10 cellular contexts compared by ENCODE assay signal in the genomic region with DNA sequence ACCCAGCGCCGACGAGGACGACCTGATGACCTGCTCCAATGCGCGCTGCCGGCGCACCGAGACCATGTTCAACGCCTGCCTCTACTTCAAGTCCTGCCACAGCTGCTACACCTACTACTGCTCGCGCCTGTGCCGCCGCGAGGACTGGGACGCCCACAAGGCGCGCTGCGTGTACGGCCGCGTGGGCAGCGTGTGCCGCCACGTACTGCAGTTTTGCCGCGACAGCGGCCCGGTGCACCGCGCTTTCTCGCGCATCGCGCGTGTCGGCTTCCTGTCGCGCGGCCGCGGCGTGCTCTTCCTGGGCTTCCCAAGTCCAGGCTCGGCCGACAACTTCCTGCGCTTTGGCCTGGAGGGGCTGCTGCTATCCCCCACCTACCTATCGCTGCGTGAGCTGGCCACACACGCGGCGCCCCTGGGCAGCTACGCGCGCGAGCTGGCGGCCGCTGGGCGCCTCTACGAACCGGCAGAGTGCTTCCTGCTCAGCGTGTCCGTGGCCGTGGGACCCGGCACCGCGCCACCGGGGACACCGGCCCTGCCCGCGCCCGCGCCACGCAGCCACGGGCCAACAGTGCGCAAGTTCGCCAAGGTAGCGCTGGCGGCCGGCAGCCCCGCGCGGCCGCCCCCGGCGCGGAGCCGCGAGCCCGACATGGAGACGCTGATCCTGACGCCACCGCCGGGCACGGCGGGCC. TPM values are rescaled to one million over a fixed set of nuclear protein-coding genes. Genes with fewer than 3 reads are reported as not detected.
A peak's percentile ranks its signal among the peaks of the same experiment; 100 is the strongest.
DNase-seq lines count a peak whose midpoint lies in the region; ATAC-seq, FAIRE-seq and TF ChIP-seq lines count a peak whose summit lies in the region.
"Had no signal": no experiment of that assay in that cellular context is flagged by ENCODE, and none has a peak within 500 bp of the region (broad histone marks: within the 10 kb centered on the region; RNA-seq: fewer than 3 reads in every experiment).

No MANE protein-coding gene starts in this region.

- DNase-seq in HepG2 (ENCODE audit: low spot score) (no peak), right lobe of liver (no peak), left kidney (ENCODE audit: low read depth, low spot score) (peak; percentile 37), type B pancreatic cell (ENCODE audit: extremely low spot score, unreplicated experiment) (no peak), GF-D8 (lab: John Stamatoyannopoulos, UW) (no peak), GM12892 (ENCODE audit: insufficient read length) (no peak)
- no peak for DNase-seq in activated T-helper 1 cell treated with anti-CD3 and anti-CD28 coated beads, Interleukin-12 subunit alpha, Interleukin-12 subunit beta, Interleukin-2, Interleukin-4 antibody, amounts not matched to agents 30 ng/mL and 10 ng/mL and 1 ng/mL, durations not matched to agents 14 hours and 24 hours and 36 hours (ENCODE audit: low spot score)
- no peak for DNase-seq in activated CD4-positive, CD25-positive, alpha-beta regulatory T cell (lab: John Stamatoyannopoulos, UW)
- DNase-seq: NCI-H1092 had no signal

- peak overlapping the region; percentile 39 for H3K4me3 Mint-ChIP-seq in activated T-helper 1 cell treated with anti-CD3 and anti-CD28 coated beads, Interleukin-12 subunit alpha, Interleukin-12 subunit beta, Interleukin-2, Interleukin-4 antibody, amounts not matched to agents 30 ng/mL and 10 ng/mL and 1 ng/mL, durations not matched to agents 14 hours and 24 hours and 36 hours
- peak overlapping the region; percentile 36 for H3K4me3 Mint-ChIP-seq in type B pancreatic cell

- peak overlapping the region; percentile 48 for H3K27ac Mint-ChIP-seq in activated T-helper 1 cell treated with anti-CD3 and anti-CD28 coated beads, Interleukin-12 subunit alpha, Interleukin-12 subunit beta, Interleukin-2, Interleukin-4 antibody, amounts not matched to agents 30 ng/mL and 10 ng/mL and 1 ng/mL, durations not matched to agents 14 hours and 24 hours and 36 hours
- H3K27ac Mint-ChIP-seq in type B pancreatic cell = no peak overlapping the region

- TF ChIP-seq CTCF in HepG2 (CRISPR knock-in tag; IDR thresholded peaks at IDR 0.05) (no peak), right lobe of liver (IDR thresholded peaks at IDR 0.05) (no peak), type B pancreatic cell (conservative IDR thresholded peaks at IDR 0.05) (no peak)

- POLR2A ChIA-PET in HepG2 (lab: Yijun Ruan, JAX) = interaction anchor here (1.0 to 2.3 kb wide), 7 partner anchors 10 to 145 kb away, joined by 3 to 45 read pairs (median 8); partner anchors contain the start of genes TMEM141 and TRAF2

- intact Hi-C loops in HepG2 (cut with micrococcal nuclease; ENCODE audit: unreplicated experiment) (loop anchor here (5.0 kb wide), 2 partner anchors 36 to 59 kb away; no protein-coding TSS in a partner anchor), right lobe of liver (cut with DNase I) (loop anchor here in 1 of 2 donors (5.0 kb wide), 1 partner anchor 186 kb away; the partner anchor contains the start of gene FUT7)
- intact Hi-C loops in activated T-helper 1 cell treated with anti-CD3 and anti-CD28 coated beads, Interleukin-12 subunit alpha, Interleukin-12 subunit beta, Interleukin-2, Interleukin-4 antibody, amounts not matched to agents 30 ng/mL and 10 ng/mL and 1 ng/mL, durations not matched to agents 14 hours and 24 hours and 36 hours (cut with micrococcal nuclease) = loop anchor here (1.0 to 5.0 kb wide), 3 partner anchors 55 to 201 kb away; partner anchors contain the start of genes NPDC1 and TMEM141

- TF ChIP-seq RAD21 in HepG2 (CRISPR knock-in tag; IDR thresholded peaks at IDR 0.05) = no peak

- no TSS peak for BruUV-seq in HepG2 (replicated peaks; lab: Mats Ljungman, UMichigan)

- H3K4me1 Mint-ChIP-seq in activated T-helper 1 cell treated with anti-CD3 and anti-CD28 coated beads, Interleukin-12 subunit alpha, Interleukin-12 subunit beta, Interleukin-2, Interleukin-4 antibody, amounts not matched to agents 30 ng/mL and 10 ng/mL and 1 ng/mL, durations not matched to agents 14 hours and 24 hours and 36 hours (ENCODE audit: low read depth) = no peaks in the 10 kb centered on the region
- H3K4me1 Mint-ChIP-seq in type B pancreatic cell (ENCODE audit: unreplicated experiment) = no peaks in the 10 kb centered on the region

- peaks cover 10 to 16% of the 10 kb centered on the region in 2 experiments for H3K36me3 ChIP-seq in HepG2 (replicated peaks in 1 of 2; ENCODE audit: control insufficient read depth in 1 of 2, insufficient read depth in 2 of 2, low read length in 2 of 2)
- peaks cover 0 to 4% (median 0%) of the 10 kb centered on the region in 4 donors for H3K36me3 ChIP-seq in right lobe of liver

- no peak overlapping the region for H2AFZ ChIP-seq in HepG2 (ENCODE audit: low read length)

- peaks cover 36% of the 10 kb centered on the region for H3K4me1 ChIP-seq in HepG2 (ENCODE audit: insufficient read depth, low read length)
- peaks cover 0 to 40% (median 14%) of the 10 kb centered on the region in 4 donors for H3K4me1 ChIP-seq in right lobe of liver

- CTCF ChIA-PET in HepG2 (lab: Yijun Ruan, JAX; ENCODE audit: low intra/inter-chr PET ratio, low total read pairs) = no interaction called here

- WGBS in HepG2 (ENCODE audit: low lambda C conversion rate) = 98% methylated on average over 77 of the region's 95 CpGs
- WGBS in right lobe of liver (ENCODE audit: insufficient coverage, low coverage, low lambda C conversion rate, missing lambda C conversion rate) = no CpG with 5 or more reads among the region's 95 CpGs

- no peak overlapping the region for H3K9ac ChIP-seq in HepG2 (ENCODE audit: insufficient read depth, low read depth, low read length)

- peaks cover 17% of the 10 kb centered on the region for H3K79me2 ChIP-seq in HepG2 (ENCODE audit: insufficient read depth, low read length)

- FAIRE-seq in HepG2 (lab: Jason Lieb, UNC) (no peak), GM12892 (lab: Jason Lieb, UNC) (no peak)
- FAIRE-seq: D721Med had no signal

- H4K20me1 ChIP-seq in HepG2 (ENCODE audit: insufficient read depth, low read length) = peaks cover 9% of the 10 kb centered on the region; the same call in 1 of the 2 replicates

- ATAC-seq in HepG2 (no peak), right lobe of liver (no peak)

- peaks cover 6% of the 10 kb centered on the region for H3K36me3 Mint-ChIP-seq in activated T-helper 1 cell treated with anti-CD3 and anti-CD28 coated beads, Interleukin-12 subunit alpha, Interleukin-12 subunit beta, Interleukin-2, Interleukin-4 antibody, amounts not matched to agents 30 ng/mL and 10 ng/mL and 1 ng/mL, durations not matched to agents 14 hours and 24 hours and 36 hours (ENCODE audit: low read depth)
- H3K36me3 Mint-ChIP-seq in type B pancreatic cell = no peaks in the 10 kb centered on the region

- H3K27me3 Mint-ChIP-seq in activated T-helper 1 cell treated with anti-CD3 and anti-CD28 coated beads, Interleukin-12 subunit alpha, Interleukin-12 subunit beta, Interleukin-2, Interleukin-4 antibody, amounts not matched to agents 30 ng/mL and 10 ng/mL and 1 ng/mL, durations not matched to agents 14 hours and 24 hours and 36 hours (ENCODE audit: insufficient read depth) = peaks cover 6% of the 10 kb centered on the region
- peaks cover 13% of the 10 kb centered on the region for H3K27me3 Mint-ChIP-seq in type B pancreatic cell

- TF ChIP-seq POLR2A in HepG2 (IDR thresholded peaks at IDR 0.05; ENCODE audit: insufficient read depth in 1 of 2, low read depth in 2 of 2, low read length in 2 of 2) = no peak
- no peak for TF ChIP-seq POLR2A in right lobe of liver (IDR thresholded peaks at IDR 0.05)
- no peak for TF ChIP-seq POLR2A in GM12892 (IDR thresholded peaks at IDR 0.05; ENCODE audit: low read depth, low read length)

- H3K27me3 ChIP-seq in HepG2 (ENCODE audit: control insufficient read depth in 1 of 2, insufficient read depth in 2 of 2, low read length in 2 of 2) (no peaks in the 10 kb centered on the region; a peak in 1 of 5 replicates), right lobe of liver (no peaks in the 10 kb centered on the region)

- H3K27ac ChIP-seq in HepG2 (ENCODE audit: extremely low read length, insufficient read depth, low read length) (no peak overlapping the region), right lobe of liver (no peak overlapping the region)

- no peak overlapping the region for H3K4me2 ChIP-seq in HepG2 (ENCODE audit: low read depth, low read length)

- in situ Hi-C loops in HepG2 (cut with HindIII; ENCODE audit: extremely low pct_ligation_motif_present, low pct_unique_long_range_greater_than_20kb) = loop anchor here (10.0 kb wide), 1 partner anchor 188 kb away; the partner anchor contains the start of gene FUT7

- no peaks in the 10 kb centered on the region for H3K9me3 Mint-ChIP-seq in activated T-helper 1 cell treated with anti-CD3 and anti-CD28 coated beads, Interleukin-12 subunit alpha, Interleukin-12 subunit beta, Interleukin-2, Interleukin-4 antibody, amounts not matched to agents 30 ng/mL and 10 ng/mL and 1 ng/mL, durations not matched to agents 14 hours and 24 hours and 36 hours
- no peaks in the 10 kb centered on the region for H3K9me3 Mint-ChIP-seq in type B pancreatic cell

- H3K9me3 ChIP-seq in HepG2 (ENCODE audit: low read length) = no peaks in the 10 kb centered on the region
- H3K9me3 ChIP-seq in right lobe of liver = no peaks in the 10 kb centered on the region

- no peak for TF ChIP-seq EP300 in HepG2 (IDR thresholded peaks at IDR 0.05; ENCODE audit: low read depth in 2 of 2, low read length in 2 of 2)
- no peak for TF ChIP-seq EP300 in HepG2 (CRISPR knock-in tag; IDR thresholded peaks at IDR 0.05; ENCODE audit: borderline replicate concordance)

- H3K4me3 ChIP-seq in HepG2 (replicated peaks in 1 of 3; ENCODE audit: insufficient read depth in 1 of 3, low read depth in 2 of 3, low read length in 3 of 3) (no peak overlapping the region), right lobe of liver (no peak overlapping the region)

RNA-seq across cellular contexts. Expression of gene PHPT1, which starts 2.7 kb away (rescaled TPM):
- 155 and 192 TPM in 2 replicates for total RNA-seq in HepG2 (2016; rRNA removed; fragmentation: Illumina TruSeq; extraction: Trizol)
- 102 and 115 TPM in 2 replicates for total RNA-seq in HepG2 (2016; cell fraction: cytosol; rRNA removed; fragmentation: Illumina TruSeq; extraction: Trizol; ENCODE audit: low read depth)
- total RNA-seq in HepG2 (2016; cell fraction: insoluble cytoplasmic fraction; rRNA removed; fragmentation: Illumina TruSeq; extraction: Trizol) = 166 and 201 TPM in 2 replicates
- total RNA-seq in HepG2 (2016; cell fraction: membrane; rRNA removed; fragmentation: Illumina TruSeq; extraction: Trizol) = 119 and 147 TPM in 2 replicates
- total RNA-seq in HepG2 (2016; cell fraction: nucleus; rRNA removed; fragmentation: Illumina TruSeq; extraction: Trizol) = 76.8 and 86.8 TPM in 2 replicates
- polyA plus RNA-seq in HepG2 (2011; rRNA removed) = 184 and 189 TPM in 2 replicates
- polyA plus RNA-seq in HepG2 (2011; cell fraction: cytosol; rRNA removed) = 184 and 289 TPM in 2 replicates
- 352 and 483 TPM in 2 replicates for polyA plus RNA-seq in HepG2 (2011; cell fraction: nucleus; rRNA removed)
- polyA plus RNA-seq in HepG2 (2012) = 109 and 121 TPM in 2 replicates
- polyA plus RNA-seq in HepG2 (2016; cell fraction: cytosol; fragmentation: Illumina TruSeq; extraction: Trizol; ENCODE audit: low read depth) = 97.4 and 122 TPM in 2 replicates
- 136 and 146 TPM in 2 replicates for polyA plus RNA-seq in HepG2 (2016; cell fraction: insoluble cytoplasmic fraction; fragmentation: Illumina TruSeq; extraction: Trizol; ENCODE audit: low read depth)
- 95.2 and 109 TPM in 2 replicates for polyA plus RNA-seq in HepG2 (2016; cell fraction: membrane; fragmentation: Illumina TruSeq; extraction: Trizol; ENCODE audit: low read depth)
- polyA plus RNA-seq in HepG2 (2016; cell fraction: nucleus; fragmentation: Illumina TruSeq; extraction: Trizol; ENCODE audit: insufficient read depth, low read depth) = 167 and 176 TPM in 2 replicates
- polyA minus RNA-seq in HepG2 (2011; rRNA and poly(A)+ RNA removed; ENCODE audit: low replicate concordance) = 32.0 and 34.3 TPM in 2 replicates
- polyA minus RNA-seq in HepG2 (2011; cell fraction: cytosol; rRNA and poly(A)+ RNA removed) = 21.5 and 26.7 TPM in 2 replicates
- polyA minus RNA-seq in HepG2 (2011; cell fraction: nucleus; rRNA and poly(A)+ RNA removed) = 33.4 and 39.9 TPM in 2 replicates
- total RNA-seq in right lobe of liver = 10 to 100 TPM; 30.5 to 66.6 (median 49.3) TPM
- 134 and 139 TPM in 2 replicates for total RNA-seq in activated T-helper 1 cell treated with anti-CD3 and anti-CD28 coated beads, Interleukin-12 subunit alpha, Interleukin-12 subunit beta, Interleukin-2, Interleukin-4 antibody, amounts not matched to agents 30 ng/mL and 10 ng/mL and 1 ng/mL, durations not matched to agents 14 hours and 24 hours and 36 hours
- 176 and 199 TPM in 2 replicates for total RNA-seq in type B pancreatic cell (ENCODE audit: low replicate concordance)
- polyA plus RNA-seq in GM12892 (2012; ENCODE audit: missing spikeins) = 113 TPM

RNA-seq across cellular contexts. Expression of gene AJM1, which starts 4.2 kb away (rescaled TPM):
- total RNA-seq in HepG2 (2016; rRNA removed; fragmentation: Illumina TruSeq; extraction: Trizol) = 0.48 and 1.1 TPM in 2 replicates
- total RNA-seq in HepG2 (2016; cell fraction: cytosol; rRNA removed; fragmentation: Illumina TruSeq; extraction: Trizol; ENCODE audit: low read depth) = 0.61 and 0.71 TPM in 2 replicates
- 0.30 and 1.00 TPM in 2 replicates for total RNA-seq in HepG2 (2016; cell fraction: insoluble cytoplasmic fraction; rRNA removed; fragmentation: Illumina TruSeq; extraction: Trizol)
- 0.59 and 0.90 TPM in 2 replicates for total RNA-seq in HepG2 (2016; cell fraction: membrane; rRNA removed; fragmentation: Illumina TruSeq; extraction: Trizol)
- 1.0 TPM in 2 replicates for total RNA-seq in HepG2 (2016; cell fraction: nucleus; rRNA removed; fragmentation: Illumina TruSeq; extraction: Trizol)
- polyA plus RNA-seq in HepG2 (2011; rRNA removed) = 1.2 and 1.4 TPM in 2 replicates
- polyA plus RNA-seq in HepG2 (2011; cell fraction: cytosol; rRNA removed) = 0.45 and 0.97 TPM in 2 replicates
- polyA plus RNA-seq in HepG2 (2011; cell fraction: nucleus; rRNA removed) = 22.1 and 27.9 TPM in 2 replicates
- 2.2 TPM in 2 replicates for polyA plus RNA-seq in HepG2 (2012)
- 0.40 and 0.78 TPM in 2 replicates for polyA plus RNA-seq in HepG2 (2016; cell fraction: cytosol; fragmentation: Illumina TruSeq; extraction: Trizol; ENCODE audit: low read depth)
- 0.61 and 0.74 TPM in 2 replicates for polyA plus RNA-seq in HepG2 (2016; cell fraction: insoluble cytoplasmic fraction; fragmentation: Illumina TruSeq; extraction: Trizol; ENCODE audit: low read depth)
- polyA plus RNA-seq in HepG2 (2016; cell fraction: membrane; fragmentation: Illumina TruSeq; extraction: Trizol; ENCODE audit: low read depth) = 0.52 and 0.76 TPM in 2 replicates
- polyA plus RNA-seq in HepG2 (2016; cell fraction: nucleus; fragmentation: Illumina TruSeq; extraction: Trizol; ENCODE audit: insufficient read depth, low read depth) = 4.1 and 4.6 TPM in 2 replicates
- 0.77 and 1.1 TPM in 2 replicates for polyA minus RNA-seq in HepG2 (2011; rRNA and poly(A)+ RNA removed; ENCODE audit: low replicate concordance)
- 1.5 and 1.8 TPM in 2 replicates for polyA minus RNA-seq in HepG2 (2011; cell fraction: cytosol; rRNA and poly(A)+ RNA removed)
- 3.0 and 3.3 TPM in 2 replicates for polyA minus RNA-seq in HepG2 (2011; cell fraction: nucleus; rRNA and poly(A)+ RNA removed)
- 1 to 10 TPM; 1.7 to 2.8 (median 2.6) TPM for total RNA-seq in right lobe of liver
- 5.1 and 5.8 TPM in 2 replicates for total RNA-seq in activated T-helper 1 cell treated with anti-CD3 and anti-CD28 coated beads, Interleukin-12 subunit alpha, Interleukin-12 subunit beta, Interleukin-2, Interleukin-4 antibody, amounts not matched to agents 30 ng/mL and 10 ng/mL and 1 ng/mL, durations not matched to agents 14 hours and 24 hours and 36 hours
- total RNA-seq in type B pancreatic cell (ENCODE audit: low replicate concordance) = 3.2 and 3.6 TPM in 2 replicates
- polyA plus RNA-seq in GM12892 (2012; ENCODE audit: missing spikeins) = 0.87 TPM

RNA-seq across cellular contexts. Expression of gene MAMDC4, which starts 5.6 kb away (rescaled TPM):
- total RNA-seq in HepG2 (2016; rRNA removed; fragmentation: Illumina TruSeq; extraction: Trizol) (1.2 and 6.0 TPM in 2 replicates), right lobe of liver (10 to 100 TPM in 4 of 6 experiments, 1 to 10 TPM in 2; 5.7 to 27.9 (median 22.5) TPM), type B pancreatic cell (ENCODE audit: low replicate concordance) (18.4 and 29.1 TPM in 2 replicates)
- 1.7 and 2.2 TPM in 2 replicates for total RNA-seq in HepG2 (2016; cell fraction: cytosol; rRNA removed; fragmentation: Illumina TruSeq; extraction: Trizol; ENCODE audit: low read depth)
- 1.0 and 7.5 TPM in 2 replicates for total RNA-seq in HepG2 (2016; cell fraction: insoluble cytoplasmic fraction; rRNA removed; fragmentation: Illumina TruSeq; extraction: Trizol)
- total RNA-seq in HepG2 (2016; cell fraction: membrane; rRNA removed; fragmentation: Illumina TruSeq; extraction: Trizol) = 0.83 and 1.1 TPM in 2 replicates
- total RNA-seq in HepG2 (2016; cell fraction: nucleus; rRNA removed; fragmentation: Illumina TruSeq; extraction: Trizol) = 7.7 and 10.7 TPM in 2 replicates
- 6.8 and 7.9 TPM in 2 replicates for polyA plus RNA-seq in HepG2 (2011; rRNA removed)
- 1.2 and 2.6 TPM in 2 replicates for polyA plus RNA-seq in HepG2 (2011; cell fraction: cytosol; rRNA removed)
- polyA plus RNA-seq in HepG2 (2011; cell fraction: nucleus; rRNA removed) = 170 and 232 TPM in 2 replicates
- polyA plus RNA-seq in HepG2 (2012) = 6.5 and 6.7 TPM in 2 replicates
- polyA plus RNA-seq in HepG2 (2016; cell fraction: cytosol; fragmentation: Illumina TruSeq; extraction: Trizol; ENCODE audit: low read depth) = 0.48 and 0.49 TPM in 2 replicates
- polyA plus RNA-seq in HepG2 (2016; cell fraction: insoluble cytoplasmic fraction; fragmentation: Illumina TruSeq; extraction: Trizol; ENCODE audit: low read depth) = 1.2 and 1.3 TPM in 2 replicates
- 0.57 and 0.68 TPM in 2 replicates for polyA plus RNA-seq in HepG2 (2016; cell fraction: membrane; fragmentation: Illumina TruSeq; extraction: Trizol; ENCODE audit: low read depth)
- polyA plus RNA-seq in HepG2 (2016; cell fraction: nucleus; fragmentation: Illumina TruSeq; extraction: Trizol; ENCODE audit: insufficient read depth, low read depth) = 32.1 and 33.9 TPM in 2 replicates
- 0.96 and 2.4 TPM in 2 replicates for polyA minus RNA-seq in HepG2 (2011; rRNA and poly(A)+ RNA removed; ENCODE audit: low replicate concordance)
- polyA minus RNA-seq in HepG2 (2011; cell fraction: cytosol; rRNA and poly(A)+ RNA removed) = 0.69 and 1.2 TPM in 2 replicates
- polyA minus RNA-seq in HepG2 (2011; cell fraction: nucleus; rRNA and poly(A)+ RNA removed) = 8.8 and 10.9 TPM in 2 replicates
- total RNA-seq in activated T-helper 1 cell treated with anti-CD3 and anti-CD28 coated beads, Interleukin-12 subunit alpha, Interleukin-12 subunit beta, Interleukin-2, Interleukin-4 antibody, amounts not matched to agents 30 ng/mL and 10 ng/mL and 1 ng/mL, durations not matched to agents 14 hours and 24 hours and 36 hours = 18.2 and 23.6 TPM in 2 replicates
- polyA plus RNA-seq in GM12892 (2012; ENCODE audit: missing spikeins) = 2.3 TPM

RNA-seq across cellular contexts. Expression of gene EDF1, which starts 19.6 kb away (rescaled TPM):
- total RNA-seq in HepG2 (2016; rRNA removed; fragmentation: Illumina TruSeq; extraction: Trizol) (379 and 474 TPM in 2 replicates), right lobe of liver (100 to 1,000 TPM; 216 to 486 (median 227) TPM), type B pancreatic cell (ENCODE audit: low replicate concordance) (324 and 342 TPM in 2 replicates)
- 152 and 180 TPM in 2 replicates for total RNA-seq in HepG2 (2016; cell fraction: cytosol; rRNA removed; fragmentation: Illumina TruSeq; extraction: Trizol; ENCODE audit: low read depth)
- total RNA-seq in HepG2 (2016; cell fraction: insoluble cytoplasmic fraction; rRNA removed; fragmentation: Illumina TruSeq; extraction: Trizol) = 390 and 529 TPM in 2 replicates
- total RNA-seq in HepG2 (2016; cell fraction: membrane; rRNA removed; fragmentation: Illumina TruSeq; extraction: Trizol) = 186 and 193 TPM in 2 replicates
- total RNA-seq in HepG2 (2016; cell fraction: nucleus; rRNA removed; fragmentation: Illumina TruSeq; extraction: Trizol) = 157 and 160 TPM in 2 replicates
- polyA plus RNA-seq in HepG2 (2011; rRNA removed) = 235 and 269 TPM in 2 replicates
- polyA plus RNA-seq in HepG2 (2011; cell fraction: cytosol; rRNA removed) = 392 and 430 TPM in 2 replicates
- 129 and 177 TPM in 2 replicates for polyA plus RNA-seq in HepG2 (2011; cell fraction: nucleus; rRNA removed)
- 257 and 326 TPM in 2 replicates for polyA plus RNA-seq in HepG2 (2012)
- 191 and 202 TPM in 2 replicates for polyA plus RNA-seq in HepG2 (2016; cell fraction: cytosol; fragmentation: Illumina TruSeq; extraction: Trizol; ENCODE audit: low read depth)
- 553 and 620 TPM in 2 replicates for polyA plus RNA-seq in HepG2 (2016; cell fraction: insoluble cytoplasmic fraction; fragmentation: Illumina TruSeq; extraction: Trizol; ENCODE audit: low read depth)
- polyA plus RNA-seq in HepG2 (2016; cell fraction: membrane; fragmentation: Illumina TruSeq; extraction: Trizol; ENCODE audit: low read depth) = 198 and 200 TPM in 2 replicates
- polyA plus RNA-seq in HepG2 (2016; cell fraction: nucleus; fragmentation: Illumina TruSeq; extraction: Trizol; ENCODE audit: insufficient read depth, low read depth) = 307 and 322 TPM in 2 replicates
- 34.3 and 99.7 TPM in 2 replicates for polyA minus RNA-seq in HepG2 (2011; rRNA and poly(A)+ RNA removed; ENCODE audit: low replicate concordance)
- polyA minus RNA-seq in HepG2 (2011; cell fraction: cytosol; rRNA and poly(A)+ RNA removed) = 87.8 and 91.0 TPM in 2 replicates
- polyA minus RNA-seq in HepG2 (2011; cell fraction: nucleus; rRNA and poly(A)+ RNA removed) = 84.2 and 94.6 TPM in 2 replicates
- total RNA-seq in activated T-helper 1 cell treated with anti-CD3 and anti-CD28 coated beads, Interleukin-12 subunit alpha, Interleukin-12 subunit beta, Interleukin-2, Interleukin-4 antibody, amounts not matched to agents 30 ng/mL and 10 ng/mL and 1 ng/mL, durations not matched to agents 14 hours and 24 hours and 36 hours = 410 and 418 TPM in 2 replicates
- 382 TPM for polyA plus RNA-seq in GM12892 (2012; ENCODE audit: missing spikeins)

RNA-seq across cellular contexts. Expression of gene RABL6, which starts 38.8 kb away (rescaled TPM):
- total RNA-seq in HepG2 (2016; rRNA removed; fragmentation: Illumina TruSeq; extraction: Trizol) (66.4 and 81.5 TPM in 2 replicates), right lobe of liver (10 to 100 TPM in 4 of 6 experiments, 1 to 10 TPM in 2; 8.0 to 14.8 (median 12.4) TPM), type B pancreatic cell (ENCODE audit: low replicate concordance) (94.2 and 112 TPM in 2 replicates)
- 37.0 and 38.7 TPM in 2 replicates for total RNA-seq in HepG2 (2016; cell fraction: cytosol; rRNA removed; fragmentation: Illumina TruSeq; extraction: Trizol; ENCODE audit: low read depth)
- 54.7 and 84.6 TPM in 2 replicates for total RNA-seq in HepG2 (2016; cell fraction: insoluble cytoplasmic fraction; rRNA removed; fragmentation: Illumina TruSeq; extraction: Trizol)
- total RNA-seq in HepG2 (2016; cell fraction: membrane; rRNA removed; fragmentation: Illumina TruSeq; extraction: Trizol) = 88.7 and 91.1 TPM in 2 replicates
- total RNA-seq in HepG2 (2016; cell fraction: nucleus; rRNA removed; fragmentation: Illumina TruSeq; extraction: Trizol) = 50.3 and 58.9 TPM in 2 replicates
- polyA plus RNA-seq in HepG2 (2011; rRNA removed) = 125 and 139 TPM in 2 replicates
- 72.4 and 105 TPM in 2 replicates for polyA plus RNA-seq in HepG2 (2011; cell fraction: cytosol; rRNA removed)
- polyA plus RNA-seq in HepG2 (2011; cell fraction: nucleus; rRNA removed) = 222 and 282 TPM in 2 replicates
- polyA plus RNA-seq in HepG2 (2012) = 114 and 126 TPM in 2 replicates
- polyA plus RNA-seq in HepG2 (2016; cell fraction: cytosol; fragmentation: Illumina TruSeq; extraction: Trizol; ENCODE audit: low read depth) = 45.2 and 45.6 TPM in 2 replicates
- 68.3 and 84.3 TPM in 2 replicates for polyA plus RNA-seq in HepG2 (2016; cell fraction: insoluble cytoplasmic fraction; fragmentation: Illumina TruSeq; extraction: Trizol; ENCODE audit: low read depth)
- 80.1 and 85.2 TPM in 2 replicates for polyA plus RNA-seq in HepG2 (2016; cell fraction: membrane; fragmentation: Illumina TruSeq; extraction: Trizol; ENCODE audit: low read depth)
- 135 and 137 TPM in 2 replicates for polyA plus RNA-seq in HepG2 (2016; cell fraction: nucleus; fragmentation: Illumina TruSeq; extraction: Trizol; ENCODE audit: insufficient read depth, low read depth)
- 117 and 139 TPM in 2 replicates for polyA minus RNA-seq in HepG2 (2011; rRNA and poly(A)+ RNA removed; ENCODE audit: low replicate concordance)
- 60.1 and 64.7 TPM in 2 replicates for polyA minus RNA-seq in HepG2 (2011; cell fraction: cytosol; rRNA and poly(A)+ RNA removed)
- 67.3 and 68.4 TPM in 2 replicates for polyA minus RNA-seq in HepG2 (2011; cell fraction: nucleus; rRNA and poly(A)+ RNA removed)
- total RNA-seq in activated T-helper 1 cell treated with anti-CD3 and anti-CD28 coated beads, Interleukin-12 subunit alpha, Interleukin-12 subunit beta, Interleukin-2, Interleukin-4 antibody, amounts not matched to agents 30 ng/mL and 10 ng/mL and 1 ng/mL, durations not matched to agents 14 hours and 24 hours and 36 hours = 109 and 114 TPM in 2 replicates
- 32.5 TPM for polyA plus RNA-seq in GM12892 (2012; ENCODE audit: missing spikeins)
